ENCODE assay signal across 13 cellular contexts in the genomic region with DNA sequence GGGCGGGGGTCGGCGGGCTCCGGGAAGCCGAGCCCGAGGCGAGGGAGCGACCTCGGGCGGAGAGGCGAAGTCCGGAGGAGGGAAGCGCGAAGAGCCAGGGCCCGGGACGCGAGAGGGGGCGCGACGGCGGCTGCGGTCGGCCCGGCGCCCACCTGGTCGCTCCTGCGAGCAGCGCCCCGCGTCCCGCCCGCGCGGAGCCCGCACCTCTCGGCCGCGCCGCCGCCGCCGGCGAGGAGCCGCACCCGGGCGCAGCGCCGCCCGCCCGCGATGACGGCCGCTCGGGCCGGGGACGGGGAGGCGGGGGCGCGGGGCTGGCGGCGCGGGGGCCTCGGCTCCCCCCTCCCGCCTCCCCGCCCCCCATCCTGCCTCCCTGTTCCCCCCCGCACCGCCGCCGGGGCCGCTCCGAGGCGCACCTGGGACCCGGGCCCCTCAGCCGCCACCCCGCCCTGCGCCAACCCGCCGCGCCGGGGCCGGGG. TPM values are rescaled to one million over a fixed set of nuclear protein-coding genes. Genes with fewer than 3 reads are reported as not detected.
DNase-seq lines count a peak whose midpoint lies in the region; FAIRE-seq and TF ChIP-seq lines count a peak whose summit lies in the region.
"Had no signal": no experiment of that assay in that cellular context is flagged by ENCODE, and none has a peak within 500 bp of the region (broad histone marks: within the 10 kb centered on the region; RNA-seq: fewer than 3 reads in every experiment).

No MANE protein-coding gene starts in this region.

- under 1% methylated on average over 68 of the region's 81 CpGs for WGBS in HUES64
- no CpG with 5 or more reads among the region's 81 CpGs for WGBS in hepatocyte (ENCODE audit: low lambda C conversion rate, missing lambda C conversion rate)
- WGBS in sigmoid colon, 2 donors: 1% methylated on average over 79 to 81 of the region's 81 CpGs

- no peaks in the 10 kb centered on the region for H3K36me3 ChIP-seq in HUES64 (ENCODE audit: insufficient read depth, low read length)
- H3K36me3 ChIP-seq in hepatocyte (replicated peaks; ENCODE audit: insufficient read depth, low read depth): no peaks in the 10 kb centered on the region
- H3K36me3 ChIP-seq in sigmoid colon: no peaks in the 10 kb centered on the region

- TF ChIP-seq EP300 in sigmoid colon (IDR thresholded peaks at IDR 0.05): no peak

- no peak for TF ChIP-seq CTCF in hepatocyte (IDR thresholded peaks at IDR 0.05; ENCODE audit: poor library complexity)
- TF ChIP-seq CTCF in sigmoid colon (IDR thresholded peaks at IDR 0.05): no peak

- no peaks in the 10 kb centered on the region for H3K9me3 ChIP-seq in HUES64 (ENCODE audit: insufficient read depth, low read depth, low read length)
- H3K9me3 ChIP-seq in hepatocyte (ENCODE audit: low read depth): no peaks in the 10 kb centered on the region
- H3K9me3 ChIP-seq in sigmoid colon: no peaks in the 10 kb centered on the region

- FAIRE-seq in GM12891 (lab: Jason Lieb, UNC): no peak
- FAIRE-seq: islet of Langerhans had no signal

- H3K4me3 ChIP-seq in HUES64 (ENCODE audit: low read length) (peak overlapping the region; percentile 41), hepatocyte (no peak overlapping the region), sigmoid colon (peak overlapping the region in 3 of 4 donors; percentile 9 to 34 (median 30))

- H3K27ac ChIP-seq in HUES64 (ENCODE audit: low read depth, low read length) (no peak overlapping the region), hepatocyte (no peak overlapping the region), sigmoid colon (no peak overlapping the region)

- H3K4me2 ChIP-seq in hepatocyte: peak overlapping the region; percentile 80

- H3K9ac ChIP-seq in HUES64 (ENCODE audit: low read depth, low read length): no peak overlapping the region

- peak overlapping the region; percentile 52 for H2AFZ ChIP-seq in hepatocyte

- H3K4me1 ChIP-seq in HUES64 (ENCODE audit: insufficient read depth, low read length) (peaks cover 3% of the 10 kb centered on the region; the same call in 1 of the 2 replicates), hepatocyte (ENCODE audit: insufficient read depth) (peaks cover 8% of the 10 kb centered on the region), sigmoid colon (peaks cover 0 to 23% (median 20%) of the 10 kb centered on the region in 4 donors)

- TF ChIP-seq POLR2A in GM12891 (IDR thresholded peaks at IDR 0.05; ENCODE audit: low read depth, low read length) (no peak), sigmoid colon (IDR thresholded peaks at IDR 0.05) (no peak)

- no peaks in the 10 kb centered on the region for H3K9me2 ChIP-seq in hepatocyte (replicated peaks; ENCODE audit: insufficient read depth)

- H3K27me3 ChIP-seq in HUES64 (ENCODE audit: insufficient read depth, low read length) (peaks cover 67% of the 10 kb centered on the region), hepatocyte (peaks cover 60% of the 10 kb centered on the region), sigmoid colon (peaks cover 32 to 64% (median 60%) of the 10 kb centered on the region in 3 donors)

- DNase-seq in GM12891 (ENCODE audit: insufficient read length, low spot score): peak; percentile 39
- no peak for DNase-seq in hepatocyte (ENCODE audit: low spot score)
- no peak for DNase-seq in sigmoid colon
- DNase-seq in NCI-H2227 treated with DMSO at 0.1 percent for 48 hours (lab: John Stamatoyannopoulos, UW): no peak
- DNase-seq in activated CD8-positive, alpha-beta memory T cell treated with anti-CD3 and anti-CD28 coated beads for 24 hours: no peak
- DNase-seq in activated naive CD4-positive, alpha-beta T cell (lab: John Stamatoyannopoulos, UW): no peak
- DNase-seq: activated naive CD8-positive, alpha-beta T cell treated with anti-CD3 and anti-CD28 coated beads, Interleukin-2, amount 50 U/mL, for 24 hours; CD8-positive, alpha-beta T cell; OCI-M1; T-helper 1 cell had no signal

- intact Hi-C loops in sigmoid colon (cut with DNase I): no loop called here

- H3K79me2 ChIP-seq in hepatocyte: no peaks in the 10 kb centered on the region

- H4K20me1 ChIP-seq in hepatocyte (ENCODE audit: insufficient read depth, poor library complexity, severe bottlenecking): no peaks in the 10 kb centered on the region

TF ChIP-seq in GM12891, 5 proteins besides CTCF, POLR2A, EP300 and RAD21:
- TF ChIP-seq TAF1 (IDR thresholded peaks at IDR 0.05; ENCODE audit: low read depth, low read length): no peak

RNA-seq across cellular contexts. Expression of a gene that starts 2.6 kb away (rescaled TPM):
- polyA plus RNA-seq in GM12891 (2012; ENCODE audit: low read depth, missing spikeins): 0.26 TPM
- not detected for polyA plus RNA-seq in HUES64 (2013, experiment 1 of 2)
- not detected for polyA plus RNA-seq in HUES64 (2013, experiment 2 of 2)
- 0.07 and 0.20 TPM in 2 replicates for total RNA-seq in hepatocyte
- 0.13 and 0.36 TPM in 2 replicates for polyA plus RNA-seq in hepatocyte
- total RNA-seq in sigmoid colon: not detected
- under 1 TPM in 2 of 3 donors, not detected in 1; 0.03 to 0.60 TPM for polyA plus RNA-seq in sigmoid colon
- total RNA-seq: CD8-positive, alpha-beta T cell; sciatic nerve had no signal

RNA-seq across cellular contexts. Expression of a gene that starts 54.3 kb away (rescaled TPM):
- not detected for polyA plus RNA-seq in GM12891 (2012; ENCODE audit: low read depth, missing spikeins)
- polyA plus RNA-seq in HUES64 (2013, experiment 1 of 2): not detected
- not detected for polyA plus RNA-seq in HUES64 (2013, experiment 2 of 2)
- total RNA-seq in hepatocyte (not detected in 2 replicates), sigmoid colon (not detected)
- polyA plus RNA-seq in hepatocyte (not detected in 2 replicates), sigmoid colon (not detected)
- total RNA-seq: CD8-positive, alpha-beta T cell; sciatic nerve had no signal
